Comparison of ENCODE assay signal across 14 cellular contexts in the genomic region with DNA sequence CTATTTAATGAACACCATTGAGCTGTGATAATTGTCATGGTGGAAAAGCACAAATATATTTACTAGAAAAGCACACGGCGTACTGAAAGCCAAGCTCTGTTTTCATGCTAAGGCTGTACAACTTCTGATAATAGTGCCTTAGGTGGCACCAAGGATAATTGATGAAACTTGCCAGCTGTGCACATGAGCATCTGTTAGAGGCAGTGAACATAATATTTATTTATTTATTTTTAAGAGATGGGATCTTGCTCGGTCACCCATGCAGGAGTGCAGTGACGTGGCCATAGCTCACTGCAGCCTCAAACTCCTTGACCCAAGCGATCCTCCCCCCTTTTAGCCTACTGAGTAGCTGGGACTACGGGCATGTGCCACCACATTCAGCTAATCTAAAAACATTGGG.
DNase-seq lines count a peak whose midpoint lies in the region; TF ChIP-seq lines count a peak whose summit lies in the region.
"Had no signal": no experiment of that assay in that cellular context is flagged by ENCODE, and none has a peak within 500 bp of the region (broad histone marks: within the 10 kb centered on the region; RNA-seq: fewer than 3 reads in every experiment).

No MANE protein-coding gene starts in this region.

- H3K4me3 Mint-ChIP-seq in brain = peak overlapping the region in 4 of 5 experiments; percentile 23 to 74 (median 50)
- no peak overlapping the region for H3K4me3 Mint-ChIP-seq in progenitor cell of endocrine pancreas (ENCODE audit: low read depth)
- H3K4me3 Mint-ChIP-seq: CD14-positive monocyte; CD8-positive, alpha-beta T cell had no signal

- intact Hi-C loops in posterior vena cava (cut with DNase I) = no loop called here

- H3K9me3 Mint-ChIP-seq in brain = peaks cover 0 to 5% (median 2%) of the 10 kb centered on the region in 5 experiments
- H3K9me3 Mint-ChIP-seq in progenitor cell of endocrine pancreas (ENCODE audit: low read depth) = no peaks in the 10 kb centered on the region
- H3K9me3 Mint-ChIP-seq: CD8-positive, alpha-beta T cell had no signal

- peak overlapping the region; percentile 26 for H3K4me3 ChIP-seq in SJCRH30
- H3K4me3 ChIP-seq in effector memory CD4-positive, alpha-beta T cell (ENCODE audit: insufficient read depth, low read depth, low read length, poor library complexity, severe bottlenecking) = no peak overlapping the region
- H3K4me3 ChIP-seq: HAP-1 had no signal

- H3K4me1 Mint-ChIP-seq in brain = peaks cover 70% of the 10 kb centered on the region
- H3K4me1 Mint-ChIP-seq in progenitor cell of endocrine pancreas (ENCODE audit: low read depth) = peaks cover 31% of the 10 kb centered on the region
- H3K4me1 Mint-ChIP-seq: CD14-positive monocyte had no signal

- no peaks in the 10 kb centered on the region for H3K9me3 ChIP-seq in SJCRH30 (replicated peaks)
- no peaks in the 10 kb centered on the region for H3K9me3 ChIP-seq in effector memory CD4-positive, alpha-beta T cell (ENCODE audit: control insufficient read depth, low read length)
- H3K9me3 ChIP-seq: HAP-1 had no signal

- no peaks in the 10 kb centered on the region for H3K36me3 ChIP-seq in SJCRH30
- no peaks in the 10 kb centered on the region for H3K36me3 ChIP-seq in effector memory CD4-positive, alpha-beta T cell (ENCODE audit: control insufficient read depth, insufficient read depth, low read length)
- H3K36me3 ChIP-seq: HAP-1 had no signal

- no peaks in the 10 kb centered on the region for H3K27me3 ChIP-seq in SJCRH30
- H3K27me3 ChIP-seq in effector memory CD4-positive, alpha-beta T cell (replicated peaks; ENCODE audit: control insufficient read depth, insufficient read depth, low read length, poor library complexity, severe bottlenecking) = no peaks in the 10 kb centered on the region

- peak overlapping the region; percentile 80 for H3K27ac ChIP-seq in SJCRH30
- H3K27ac ChIP-seq in effector memory CD4-positive, alpha-beta T cell (ENCODE audit: insufficient read depth, low read length, poor library complexity, severe bottlenecking) = no peak overlapping the region

- H3K27me3 Mint-ChIP-seq in brain (no peaks in the 10 kb centered on the region), progenitor cell of endocrine pancreas (no peaks in the 10 kb centered on the region)

- H3K36me3 Mint-ChIP-seq in brain = peaks cover 56% of the 10 kb centered on the region
- H3K36me3 Mint-ChIP-seq in progenitor cell of endocrine pancreas (ENCODE audit: insufficient read depth) = peaks cover 24% of the 10 kb centered on the region
- H3K36me3 Mint-ChIP-seq: CD14-positive monocyte; CD8-positive, alpha-beta T cell had no signal

- no peak for TF ChIP-seq CTCF in brain (conservative IDR thresholded peaks at IDR 0.05)
- no peak for TF ChIP-seq CTCF in progenitor cell of endocrine pancreas (IDR thresholded peaks at IDR 0.05; ENCODE audit: unreplicated experiment)

- peaks cover 14% of the 10 kb centered on the region for H3K4me1 ChIP-seq in SJCRH30
- H3K4me1 ChIP-seq in effector memory CD4-positive, alpha-beta T cell (ENCODE audit: control insufficient read depth, insufficient read depth, low read length, poor library complexity, severe bottlenecking) = no peaks in the 10 kb centered on the region

- DNase-seq in SJCRH30 (peak; percentile 67 to 81), left kidney (ENCODE audit: low read depth, low spot score) (peak; percentile 64), progenitor cell of endocrine pancreas (ENCODE audit: low spot score, unreplicated experiment) (no peak), posterior vena cava (ENCODE audit: low spot score) (no peak), NCI-H1092 (lab: John Stamatoyannopoulos, UW) (no peak)
- DNase-seq in effector memory CD4-positive, alpha-beta T cell = no peak
- DNase-seq: CD8-positive, alpha-beta T cell; COR-L47; DMS153; DND-41; GDM1 had no signal

- H3K27ac Mint-ChIP-seq in brain (peak overlapping the region; percentile 74 to 95 (median 79)), progenitor cell of endocrine pancreas (peak overlapping the region; percentile 80)
- H3K27ac Mint-ChIP-seq: CD14-positive monocyte; CD8-positive, alpha-beta T cell had no signal

Comparison
In these comparisons a context has a peak if more than half of its experiments do, and no peak if none do; other contexts are left out.
1. DNase-seq: peak in SJCRH30 (2 of 2) and left kidney (single experiment); none in progenitor cell of endocrine pancreas (single experiment), posterior vena cava (single experiment), effector memory CD4-positive, alpha-beta T cell (0 of 3) and NCI-H1092 (single experiment).